In genomic region chr15:29670945-29671307, GRCh38 we compare ENCODE assay signal across 9 cellular contexts.
A peak's percentile ranks its signal among the peaks of the same experiment; 100 is the strongest.
DNase-seq lines count a peak whose midpoint lies in the region; ATAC-seq, FAIRE-seq and TF ChIP-seq lines count a peak whose summit lies in the region.
"Had no signal": no experiment of that assay in that cellular context is flagged by ENCODE, and none has a peak within 500 bp of the region (broad histone marks: within the 10 kb centered on the region; RNA-seq: fewer than 3 reads in every experiment).

No MANE protein-coding gene starts in this region.

- H3K9me3 Mint-ChIP-seq in astrocyte (ENCODE audit: unreplicated experiment) = no peaks in the 10 kb centered on the region
- H3K9me3 Mint-ChIP-seq in natural killer cell treated with Interleukin-12 subunit alpha and Interleukin-12 subunit beta and Interleukin-15 and Interleukin-18, amount 100 ng/mL, for 72 hours = no peaks in the 10 kb centered on the region

- H3K4me1 Mint-ChIP-seq in astrocyte (ENCODE audit: low read depth, unreplicated experiment) = peaks cover 26% of the 10 kb centered on the region
- peaks cover 0 to 3% of the 10 kb centered on the region in 2 donors for H3K4me1 Mint-ChIP-seq in natural killer cell treated with Interleukin-12 subunit alpha and Interleukin-12 subunit beta and Interleukin-15 and Interleukin-18, amount 100 ng/mL, for 72 hours (ENCODE audit: low read depth in 2 of 2)

- no peak for TF ChIP-seq RAD21 in HCT116 (IDR thresholded peaks at IDR 0.05; ENCODE audit: low read depth)

- CTCF ChIA-PET in HCT116 (lab: Charles Lee) = interaction anchor here (0.8 kb wide), 1 partner anchor 314 kb away, joined by 3 read pairs; no protein-coding TSS in a partner anchor

- no peaks in the 10 kb centered on the region for H4K20me1 ChIP-seq in HCT116 (ENCODE audit: insufficient read depth)
- no peaks in the 10 kb centered on the region for H4K20me1 ChIP-seq in astrocyte (ENCODE audit: insufficient read depth, low read length)
- no peaks in the 10 kb centered on the region for H4K20me1 ChIP-seq in smooth muscle cell (ENCODE audit: low read depth)

- BruUV-seq in HCT116 (replicated peaks; lab: Mats Ljungman, UMichigan) = no TSS peak

- no peaks in the 10 kb centered on the region for H3F3A ChIP-seq in smooth muscle cell (ENCODE audit: low read depth)

- TF ChIP-seq POLR2A in HCT116 (IDR thresholded peaks at IDR 0.05; ENCODE audit: borderline replicate concordance, extremely low read depth, insufficient read depth, insufficient read length) = no peak

- H3K4me1 ChIP-seq in HCT116 (ENCODE audit: control insufficient read depth in 1 of 2, insufficient read depth in 2 of 2, low read length in 2 of 2) = peaks cover 6 to 21% of the 10 kb centered on the region in 2 experiments; a peak in 3 of 4 replicates
- peaks cover 45% of the 10 kb centered on the region for H3K4me1 ChIP-seq in astrocyte (ENCODE audit: insufficient read depth, low read length)
- peaks cover 19 to 20% of the 10 kb centered on the region in 2 donors for H3K4me1 ChIP-seq in kidney (ENCODE audit: control insufficient read depth in 1 of 2, insufficient read depth in 1 of 2, low read depth in 1 of 2, low read length in 2 of 2)
- no peaks in the 10 kb centered on the region for H3K4me1 ChIP-seq in smooth muscle cell (ENCODE audit: low read depth)

- peak overlapping the region; percentile 65 for H3K4me3 Mint-ChIP-seq in astrocyte (ENCODE audit: unreplicated experiment)
- H3K4me3 Mint-ChIP-seq in natural killer cell treated with Interleukin-12 subunit alpha and Interleukin-12 subunit beta and Interleukin-15 and Interleukin-18, amount 100 ng/mL, for 72 hours = no peak overlapping the region

- POLR2A ChIA-PET in HCT116 (lab: Charles Lee) = no interaction called here

- intact Hi-C loops in HCT116 (cut with micrococcal nuclease) (no loop called here), kidney (cut with DNase I) (no loop called here)

- 59% methylated on average over 6 of the region's 6 CpGs for WGBS in smooth muscle cell (ENCODE audit: low lambda C conversion rate)

- no peak overlapping the region for H3K4me3 ChIP-seq in HCT116 (replicated peaks in 1 of 2; ENCODE audit: low read depth in 1 of 2, low read length in 2 of 2)
- peak overlapping the region; percentile 26 for H3K4me3 ChIP-seq in astrocyte (ENCODE audit: insufficient read depth, low read depth, low read length)
- H3K4me3 ChIP-seq in kidney (ENCODE audit: low read length in 2 of 2) = peak overlapping the region; percentile 35 to 56
- H3K4me3 ChIP-seq in smooth muscle cell = no peak overlapping the region

- no peaks in the 10 kb centered on the region for H3K9me3 ChIP-seq in HCT116 (ENCODE audit: control insufficient read depth in 1 of 2, insufficient read depth in 1 of 2, low read depth in 1 of 2, low read length in 2 of 2)
- no peaks in the 10 kb centered on the region for H3K9me3 ChIP-seq in astrocyte (ENCODE audit: insufficient read depth, low read depth, low read length)
- H3K9me3 ChIP-seq in kidney (ENCODE audit: control insufficient read depth in 1 of 2, low read length in 2 of 2) = no peaks in the 10 kb centered on the region
- no peaks in the 10 kb centered on the region for H3K9me3 ChIP-seq in smooth muscle cell (replicated peaks; ENCODE audit: low read depth)

- no peak for DNase-seq in HCT116 (ENCODE audit: low read depth, low spot score)
- DNase-seq in astrocyte (ENCODE audit: low read depth) = peak; percentile 76
- peak; percentile 93 for DNase-seq in kidney
- no peak for DNase-seq in smooth muscle cell (lab: John Stamatoyannopoulos, UW; ENCODE audit: unreplicated experiment)
- no peak for DNase-seq in NCI-H2081 (lab: John Stamatoyannopoulos, UW)
- no peak for DNase-seq in NCI-H2171 (lab: John Stamatoyannopoulos, UW)
- no peak for DNase-seq in natural killer cell treated with Interleukin-12 subunit alpha and Interleukin-12 subunit beta and Interleukin-15 and Interleukin-18, amount 100 ng/mL, for 72 hours (ENCODE audit: low spot score)
- DNase-seq in NCI-H510A (lab: John Stamatoyannopoulos, UW) = no peak
- DNase-seq: left cardiac atrium had no signal

- FAIRE-seq in astrocyte (lab: Jason Lieb, UNC) (peak; percentile 89), kidney (lab: Jason Lieb, UNC) (peak; percentile 76)

- TF ChIP-seq CTCF in HCT116 (IDR thresholded peaks at IDR 0.05 in 2 of 3, conservative IDR thresholded peaks at IDR 0.05 in 1 of 3; ENCODE audit: borderline replicate concordance in 1 of 3, insufficient read depth in 1 of 3, low read depth in 2 of 3, low read length in 2 of 3) (no peak), astrocyte (IDR thresholded peaks at IDR 0.05; ENCODE audit: insufficient read depth, low read depth, low read length) (no peak), kidney (IDR thresholded peaks at IDR 0.05; ENCODE audit: borderline replicate concordance, extremely low read depth, insufficient read depth) (no peak), smooth muscle cell (IDR thresholded peaks at IDR 0.05; ENCODE audit: borderline replicate concordance, insufficient read depth, poor library complexity, severe bottlenecking) (no peak)

- no peaks in the 10 kb centered on the region for H3K9me2 ChIP-seq in HCT116 (ENCODE audit: insufficient read depth)

- H3K36me3 Mint-ChIP-seq in astrocyte (ENCODE audit: low read depth, unreplicated experiment) = no peaks in the 10 kb centered on the region
- no peaks in the 10 kb centered on the region for H3K36me3 Mint-ChIP-seq in natural killer cell treated with Interleukin-12 subunit alpha and Interleukin-12 subunit beta and Interleukin-15 and Interleukin-18, amount 100 ng/mL, for 72 hours

- peak overlapping the region; percentile 95 for H3K27ac Mint-ChIP-seq in astrocyte (ENCODE audit: unreplicated experiment)
- no peak overlapping the region for H3K27ac Mint-ChIP-seq in natural killer cell treated with Interleukin-12 subunit alpha and Interleukin-12 subunit beta and Interleukin-15 and Interleukin-18, amount 100 ng/mL, for 72 hours

- H3K79me2 ChIP-seq in HCT116 (ENCODE audit: insufficient read depth, low read length) (no peaks in the 10 kb centered on the region), astrocyte (ENCODE audit: insufficient read depth, low read length) (peaks cover 2% of the 10 kb centered on the region), smooth muscle cell (ENCODE audit: low read depth) (no peaks in the 10 kb centered on the region)

- H3K27me3 Mint-ChIP-seq in astrocyte (ENCODE audit: low read depth, unreplicated experiment) = no peaks in the 10 kb centered on the region
- peaks cover 14 to 30% of the 10 kb centered on the region in 2 donors for H3K27me3 Mint-ChIP-seq in natural killer cell treated with Interleukin-12 subunit alpha and Interleukin-12 subunit beta and Interleukin-15 and Interleukin-18, amount 100 ng/mL, for 72 hours

- no peak overlapping the region for H3K9ac ChIP-seq in HCT116 (ENCODE audit: low read length)
- peak overlapping the region; percentile 77 for H3K9ac ChIP-seq in astrocyte (ENCODE audit: low read length)
- H3K9ac ChIP-seq in kidney (ENCODE audit: low read length in 2 of 2) = peak overlapping the region; percentile 48 to 73
- H3K9ac ChIP-seq in smooth muscle cell (ENCODE audit: low read depth) = peak overlapping the region; percentile 35

- peak; percentile 21; the same call in 1 of the 2 replicates for ATAC-seq in HCT116
- no peak for ATAC-seq in natural killer cell treated with Interleukin-12 subunit alpha and Interleukin-12 subunit beta and Interleukin-15 and Interleukin-18, amount 100 ng/mL, for 72 hours

- RAD21 ChIA-PET in HCT116 (lab: Charles Lee; ENCODE audit: low non-redundant PET in 1 of 2, low total read pairs in 2 of 2, uncharacterized antibody in 2 of 2, unreplicated experiment in 2 of 2) = no interaction called here

- no peaks in the 10 kb centered on the region for H3K36me3 ChIP-seq in HCT116 (ENCODE audit: control insufficient read depth in 1 of 2, insufficient read depth in 2 of 2, low read length in 2 of 2)
- H3K36me3 ChIP-seq in astrocyte (ENCODE audit: insufficient read depth, low read length) = no peaks in the 10 kb centered on the region
- H3K36me3 ChIP-seq in kidney (ENCODE audit: control insufficient read depth in 1 of 2, insufficient read depth in 2 of 2, low read length in 2 of 2) = no peaks in the 10 kb centered on the region
- H3K36me3 ChIP-seq in smooth muscle cell (ENCODE audit: low read depth) = no peaks in the 10 kb centered on the region

- H3K27ac ChIP-seq in HCT116 (ENCODE audit: low read depth, low read length) (no peak overlapping the region), astrocyte (ENCODE audit: low read depth, low read length) (peak overlapping the region; percentile 90), kidney (ENCODE audit: low read depth in 2 of 2, low read length in 2 of 2) (peak overlapping the region; percentile 90 to 95), smooth muscle cell (ENCODE audit: low read depth) (peak overlapping the region; percentile 59)

- no peak overlapping the region for H2AFZ ChIP-seq in HCT116 (ENCODE audit: low read depth, low read length, poor library complexity, severe bottlenecking)
- peak overlapping the region; percentile 43 for H2AFZ ChIP-seq in astrocyte (ENCODE audit: low read depth, low read length)
- no peak overlapping the region for H2AFZ ChIP-seq in smooth muscle cell (ENCODE audit: low read depth)

- H3K4me2 ChIP-seq in HCT116 (ENCODE audit: low read length) (peak overlapping the region; percentile 48), astrocyte (ENCODE audit: low read length) (peak overlapping the region; percentile 77), smooth muscle cell (peak overlapping the region; percentile 19)

- H3K27me3 ChIP-seq in HCT116 (ENCODE audit: insufficient read depth, low read length) = no peaks in the 10 kb centered on the region
- H3K27me3 ChIP-seq in astrocyte (ENCODE audit: insufficient read depth, low read length) = no peaks in the 10 kb centered on the region
- H3K27me3 ChIP-seq in smooth muscle cell (ENCODE audit: low read depth) = no peaks in the 10 kb centered on the region

TF ChIP-seq in HCT116, 20 proteins besides CTCF, POLR2A, EP300 and RAD21 (continues in another document):
- TF ChIP-seq ZBTB33 (IDR thresholded peaks at IDR 0.05; ENCODE audit: extremely low read depth, insufficient replicate concordance, low read length) (no peak), JUND (IDR thresholded peaks at IDR 0.05) (no peak), EZH2phosphoT487 (IDR thresholded peaks at IDR 0.05; ENCODE audit: borderline replicate concordance) (no peak)

Comparison
In these comparisons a context has a peak if more than half of its experiments do, and no peak if none do; other contexts are left out.
1. DNase-seq: peak in astrocyte (single experiment) and kidney (single experiment); none in HCT116 (single experiment), smooth muscle cell (single experiment), NCI-H2081 (0 of 2), NCI-H2171 (single experiment), natural killer cell treated with Interleukin-12 subunit alpha and Interleukin-12 subunit beta and Interleukin-15 and Interleukin-18, amount 100 ng/mL, for 72 hours (single experiment) and NCI-H510A (single experiment).
2. H3K4me2 ChIP-seq: peak in every context shown above with its lines; median percentile 77 in astrocyte; 48 in HCT116; 19 in smooth muscle cell.
3. H3K4me3 ChIP-seq: peak in astrocyte (single experiment) and kidney (2 of 2); none in HCT116 (0 of 2) and smooth muscle cell (single experiment).